In genomic region chr14:68271996-68272395, GRCh38 we compare ENCODE assay signal across 1 cellular context.
TF ChIP-seq lines count a peak whose summit lies in the region.

No MANE protein-coding gene starts in this region.

TF ChIP-seq in GM12878, 131 proteins besides CTCF, POLR2A, EP300 and RAD21 (continued from another document):
- TF ChIP-seq BCLAF1 (IDR thresholded peaks at IDR 0.05) (no peak), CBFB (IDR thresholded peaks at IDR 0.05; ENCODE audit: low read depth) (no peak), MEF2B (IDR thresholded peaks at IDR 0.05; ENCODE audit: partially characterized antibody, poor library complexity, severe bottlenecking) (no peak), KDM1A (IDR thresholded peaks at IDR 0.05; ENCODE audit: borderline replicate concordance) (no peak), PML (IDR thresholded peaks at IDR 0.05; ENCODE audit: low read length) (no peak; the same call in 1 of the 2 replicates), MEF2A (IDR thresholded peaks at IDR 0.05; ENCODE audit: insufficient read depth, low read depth, low read length) (0 out of 2 replicates have a peak, but pooled peaks have one; percentile 10), SREBF2 (IDR thresholded peaks at IDR 0.05; ENCODE audit: low read length) (no peak), STAT3 (IDR thresholded peaks at IDR 0.05; ENCODE audit: low read depth, low read length) (no peak), TCF12 (IDR thresholded peaks at IDR 0.05; ENCODE audit: low read depth, low read length) (no peak)
- TF ChIP-seq, protein P1, sequence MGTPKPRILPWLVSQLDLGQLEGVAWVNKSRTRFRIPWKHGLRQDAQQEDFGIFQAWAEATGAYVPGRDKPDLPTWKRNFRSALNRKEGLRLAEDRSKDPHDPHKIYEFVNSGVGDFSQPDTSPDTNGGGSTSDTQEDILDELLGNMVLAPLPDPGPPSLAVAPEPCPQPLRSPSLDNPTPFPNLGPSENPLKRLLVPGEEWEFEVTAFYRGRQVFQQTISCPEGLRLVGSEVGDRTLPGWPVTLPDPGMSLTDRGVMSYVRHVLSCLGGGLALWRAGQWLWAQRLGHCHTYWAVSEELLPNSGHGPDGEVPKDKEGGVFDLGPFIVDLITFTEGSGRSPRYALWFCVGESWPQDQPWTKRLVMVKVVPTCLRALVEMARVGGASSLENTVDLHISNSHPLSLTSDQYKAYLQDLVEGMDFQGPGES (IDR thresholded peaks at IDR 0.05) = no peak
